4 cellular contexts compared by ENCODE assay signal in the genomic region with DNA sequence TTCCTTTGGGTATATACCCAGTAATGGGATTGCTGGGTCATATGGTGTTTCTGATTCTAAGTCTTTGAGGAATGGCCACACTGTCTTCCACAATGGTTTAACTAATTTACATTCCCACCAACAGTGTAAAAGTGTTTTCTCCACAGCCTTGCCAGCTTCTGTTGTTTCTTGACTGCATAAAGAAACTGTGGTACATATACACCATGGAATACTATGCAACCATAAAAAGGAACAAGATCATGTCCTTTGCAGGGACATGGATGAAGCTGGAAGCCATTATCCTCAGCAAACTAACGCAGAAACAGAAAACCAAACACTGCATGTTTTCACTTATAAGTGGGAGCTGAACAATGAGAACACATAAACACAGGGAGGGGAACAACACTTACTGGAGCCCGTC. TPM values are rescaled to one million over a fixed set of nuclear protein-coding genes. Genes with fewer than 3 reads are reported as not detected.
DNase-seq lines count a peak whose midpoint lies in the region; ATAC-seq, FAIRE-seq and TF ChIP-seq lines count a peak whose summit lies in the region.
"Not testable (repeated sequence)": the region's sequence is repeated elsewhere in the genome, so short reads cannot be mapped to it uniquely, and the experiment has no call there.
"Had no signal": no experiment of that assay in that cellular context is flagged by ENCODE, and none has a peak within 500 bp of the region (broad histone marks: within the 10 kb centered on the region; RNA-seq: fewer than 3 reads in every experiment).

No MANE protein-coding gene starts in this region.

- TF ChIP-seq RAD21 in K562 (CRISPR knock-in tag; conservative IDR thresholded peaks at IDR 0.05 in 1 of 2, IDR thresholded peaks at IDR 0.05 in 1 of 2), result not testable (repeated sequence)

- H3K36me3 ChIP-seq in HEK293 (ENCODE audit: control insufficient read depth in 2 of 2, insufficient read depth in 1 of 2, low read length in 2 of 2); K562 (ENCODE audit: control insufficient read depth, insufficient read depth, low read length): not testable (repeated sequence)

- not testable (repeated sequence) for TF ChIP-seq POLR2A in K562 (conservative IDR thresholded peaks at IDR 0.05)

- FAIRE-seq in K562 (lab: Jason Lieb, UNC), result not testable (repeated sequence)

- H2AFZ ChIP-seq in K562 (ENCODE audit: low read depth, low read length), result not testable (repeated sequence)

- H3K9ac ChIP-seq in K562 (ENCODE audit: insufficient read depth in 1 of 2, low read depth in 2 of 2, low read length in 2 of 2), result not testable (repeated sequence)

- not testable (repeated sequence) for H3K9me1 ChIP-seq in K562 (ENCODE audit: control insufficient read depth, insufficient read depth, low read length)

- H3K27ac ChIP-seq in HEK293 (ENCODE audit: extremely low read depth, low read depth, low read length); K562 (ENCODE audit: extremely low read depth, low read depth, low read length): not testable (repeated sequence)

- ATAC-seq in SK-N-SH treated with all-trans-retinoic acid at 6 μM for 48 hours, K562: not testable (repeated sequence)

- not testable (repeated sequence) for BruUV-seq in K562 (replicated peaks; lab: Mats Ljungman, UMichigan)

- not testable (repeated sequence) for H3K4me2 ChIP-seq in K562 (ENCODE audit: insufficient read depth, low read length)

- H3K79me2 ChIP-seq in K562 (ENCODE audit: control insufficient read depth, insufficient read depth, low read length), result not testable (repeated sequence)

- in situ Hi-C loops in K562 (cut with MboI), result loop anchor here (25.0 kb wide), 1 partner anchor 845 kb away; no protein-coding TSS in a partner anchor

- DNase-seq in K562 (ENCODE audit: extremely low read depth in 1 of 4, low spot score in 3 of 4), result not testable (repeated sequence)

- H3K9me3 ChIP-seq in HEK293 (ENCODE audit: control insufficient read depth, insufficient read depth, low read depth, low read length); K562 (replicated peaks; ENCODE audit: control insufficient read depth, insufficient read depth, low read depth, low read length): not testable (repeated sequence)

- H3K4me1 ChIP-seq in HEK293 (ENCODE audit: control insufficient read depth, insufficient read depth, low read length); K562 (replicated peaks in 1 of 2; ENCODE audit: control insufficient read depth in 2 of 2, insufficient read depth in 2 of 2, low read length in 2 of 2): not testable (repeated sequence)

- intact Hi-C loops in K562 (cut with micrococcal nuclease), result not testable (repeated sequence)

- WGBS in K562 (ENCODE audit: insufficient coverage, low coverage, missing lambda C conversion rate), result 56% methylated on average over 2 of the region's 2 CpGs

- H3K4me3 ChIP-seq in HEK293 (ENCODE audit: low read depth, low read length); K562: not testable (repeated sequence)

- TF ChIP-seq CTCF in HEK293 (tag by site-specific recombination; IDR thresholded peaks at IDR 0.05); K562 (IDR thresholded peaks at IDR 0.05 in 2 of 3, conservative IDR thresholded peaks at IDR 0.05 in 1 of 3; ENCODE audit: insufficient read depth in 2 of 3, low read depth in 1 of 3, low read length in 3 of 3): not testable (repeated sequence)

- not testable (repeated sequence) for H4K20me1 ChIP-seq in K562 (replicated peaks; ENCODE audit: control insufficient read depth, insufficient read depth, low read length)

- not testable (repeated sequence) for TF ChIP-seq EP300 in K562 (IDR thresholded peaks at IDR 0.05; ENCODE audit: low read length)

- not testable (repeated sequence) for H3K27me3 ChIP-seq in K562 (ENCODE audit: control insufficient read depth in 2 of 2, insufficient read depth in 2 of 2, low read length in 2 of 2)

- POLR2A ChIA-PET in HEK293 (lab: Yijun Ruan, JAX), result not testable (repeated sequence)
- POLR2A ChIA-PET in K562 (lab: Yijun Ruan, JAX), result interaction anchor here (2.3 kb wide), 1 partner anchor 8 kb away, joined by 9 read pairs; no protein-coding TSS in a partner anchor

- CTCF ChIA-PET in HEK293 (lab: Yijun Ruan, JAX); K562 (lab: Yijun Ruan, JAX; ENCODE audit: low intra/inter-chr PET ratio): not testable (repeated sequence)

TF ChIP-seq in HEK293, 187 proteins besides CTCF, POLR2A, EP300 and RAD21:
- TF ChIP-seq ZNF146 (tag by site-specific recombination; IDR thresholded peaks at IDR 0.05), result peak; percentile 84

TF ChIP-seq in SK-N-SH treated with all-trans-retinoic acid at 6 μM for 48 hours, 23 proteins besides CTCF, POLR2A, EP300 and RAD21:
- peak; percentile 64 for TF ChIP-seq ZNF8 (CRISPR knock-in tag; IDR thresholded peaks at IDR 0.05)

TF ChIP-seq in K562, 482 proteins besides CTCF, POLR2A, EP300 and RAD21:
- TF ChIP-seq BCOR (IDR thresholded peaks at IDR 0.05) (peak; percentile 37; the same call in 1 of the 2 replicates), ZNF146 (CRISPR knock-in tag; IDR thresholded peaks at IDR 0.05; ENCODE audit: unreplicated experiment) (peak; percentile 72)
TF ChIP-seq in K562: peak in this region for 2; not testable (repeated sequence) for 480.

RNA-seq across cellular contexts. Expression of gene ZNF639, which starts 15.5 kb away (rescaled TPM):
- 12.2 and 32.8 TPM in 2 replicates for total RNA-seq in K562 (2011; cell fraction: chromatin; rRNA removed; ENCODE audit: low replicate concordance)
- 8.3 and 8.5 TPM in 2 replicates for total RNA-seq in K562 (2011; cell fraction: nucleolus; rRNA removed)
- 10.7 and 18.6 TPM in 2 replicates for total RNA-seq in K562 (2011; cell fraction: nucleoplasm; rRNA removed)
- total RNA-seq in K562 (2014; rRNA removed) (56.0 and 57.2 TPM in 2 replicates), K562 (2014; rRNA removed; fragmentation: Illumina TruSeq; extraction: Trizol) (75.8 and 83.1 TPM in 2 replicates), K562 (2015; rRNA removed; fragmentation: Illumina TruSeq; extraction: Trizol) (68.7 and 73.1 TPM in 2 replicates), K562 (2021) (53.7 and 55.7 TPM in 2 replicates)
- polyA plus RNA-seq in K562 (2011; rRNA removed) (29.1 and 38.0 TPM in 2 replicates), K562 (2014; fragmentation: Illumina TruSeq; extraction: Trizol) (69.9 and 88.1 TPM in 2 replicates), K562 (2014; fragmentation: Nextera tagmentation; extraction: Ambion mirVana) (10 to 100 TPM; 17.6 to 21.5 TPM), K562 (2014; rRNA removed) (44.0 and 50.5 TPM in 2 replicates)
- 14.3 and 14.5 TPM in 2 replicates for polyA plus RNA-seq in K562 (2011; cell fraction: cytosol; rRNA removed)
- 9.7 and 13.8 TPM in 2 replicates for polyA plus RNA-seq in K562 (2011; cell fraction: nucleus; rRNA removed)
- polyA plus RNA-seq in K562 (2012), result 32.0 and 33.3 TPM in 2 replicates
- polyA minus RNA-seq in K562 (2011; rRNA and poly(A)+ RNA removed), result 40.3 and 50.0 TPM in 2 replicates
- 11.7 and 13.1 TPM in 2 replicates for polyA minus RNA-seq in K562 (2011; cell fraction: cytosol; rRNA and poly(A)+ RNA removed)
- 5.8 and 10.4 TPM in 2 replicates for polyA minus RNA-seq in K562 (2011; cell fraction: nucleus; rRNA and poly(A)+ RNA removed)

RNA-seq across cellular contexts. Expression of gene MFN1, which starts 40.1 kb away (rescaled TPM):
- 49.8 and 238 TPM in 2 replicates for total RNA-seq in K562 (2011; cell fraction: chromatin; rRNA removed; ENCODE audit: low replicate concordance)
- 12.2 and 24.7 TPM in 2 replicates for total RNA-seq in K562 (2011; cell fraction: nucleolus; rRNA removed)
- 43.9 and 52.3 TPM in 2 replicates for total RNA-seq in K562 (2011; cell fraction: nucleoplasm; rRNA removed)
- total RNA-seq in K562 (2014; rRNA removed) (16.5 and 24.9 TPM in 2 replicates), K562 (2014; rRNA removed; fragmentation: Illumina TruSeq; extraction: Trizol) (28.2 and 33.7 TPM in 2 replicates), K562 (2015; rRNA removed; fragmentation: Illumina TruSeq; extraction: Trizol) (20.0 and 22.4 TPM in 2 replicates), K562 (2021) (36.1 and 36.7 TPM in 2 replicates)
- polyA plus RNA-seq in K562 (2011; rRNA removed) (34.1 and 42.7 TPM in 2 replicates), K562 (2014; fragmentation: Illumina TruSeq; extraction: Trizol) (19.4 and 22.6 TPM in 2 replicates), K562 (2014; fragmentation: Nextera tagmentation; extraction: Ambion mirVana) (10 to 100 TPM; 10.5 to 18.8 TPM), K562 (2014; rRNA removed) (21.7 and 22.9 TPM in 2 replicates)
- 6.0 and 10.7 TPM in 2 replicates for polyA plus RNA-seq in K562 (2011; cell fraction: cytosol; rRNA removed)
- 29.1 and 47.6 TPM in 2 replicates for polyA plus RNA-seq in K562 (2011; cell fraction: nucleus; rRNA removed)
- 13.2 and 15.2 TPM in 2 replicates for polyA plus RNA-seq in K562 (2012)
- 62.5 and 73.6 TPM in 2 replicates for polyA minus RNA-seq in K562 (2011; rRNA and poly(A)+ RNA removed)
- polyA minus RNA-seq in K562 (2011; cell fraction: cytosol; rRNA and poly(A)+ RNA removed), result 10.4 and 13.8 TPM in 2 replicates
- 31.2 and 57.1 TPM in 2 replicates for polyA minus RNA-seq in K562 (2011; cell fraction: nucleus; rRNA and poly(A)+ RNA removed)

RNA-seq across cellular contexts. Expression of gene KCNMB3, which starts 56.4 kb away (rescaled TPM):
- 42.1 and 87.2 TPM in 2 replicates for total RNA-seq in K562 (2011; cell fraction: chromatin; rRNA removed; ENCODE audit: low replicate concordance)
- total RNA-seq in K562 (2011; cell fraction: nucleolus; rRNA removed), result 16.3 and 21.2 TPM in 2 replicates
- total RNA-seq in K562 (2011; cell fraction: nucleoplasm; rRNA removed), result 33.8 and 60.6 TPM in 2 replicates
- total RNA-seq in K562 (2014; rRNA removed), result 8.7 and 12.3 TPM in 2 replicates
- total RNA-seq in K562 (2014; rRNA removed; fragmentation: Illumina TruSeq; extraction: Trizol), result 15.3 and 16.5 TPM in 2 replicates
- 13.7 and 13.8 TPM in 2 replicates for total RNA-seq in K562 (2015; rRNA removed; fragmentation: Illumina TruSeq; extraction: Trizol)
- total RNA-seq in K562 (2021), result 9.9 and 14.3 TPM in 2 replicates
- polyA plus RNA-seq in K562 (2011; rRNA removed), result 18.6 and 21.1 TPM in 2 replicates
- 5.8 and 7.4 TPM in 2 replicates for polyA plus RNA-seq in K562 (2011; cell fraction: cytosol; rRNA removed)
- polyA plus RNA-seq in K562 (2011; cell fraction: nucleus; rRNA removed), result 48.8 and 65.5 TPM in 2 replicates
- 11.9 and 19.9 TPM in 2 replicates for polyA plus RNA-seq in K562 (2012)
- polyA plus RNA-seq in K562 (2014; fragmentation: Illumina TruSeq; extraction: Trizol), result 17.6 and 20.4 TPM in 2 replicates
- 1 to 10 TPM; 7.0 to 7.8 TPM for polyA plus RNA-seq in K562 (2014; fragmentation: Nextera tagmentation; extraction: Ambion mirVana)
- 13.0 and 19.8 TPM in 2 replicates for polyA plus RNA-seq in K562 (2014; rRNA removed)
- polyA minus RNA-seq in K562 (2011; rRNA and poly(A)+ RNA removed), result 27.8 and 30.2 TPM in 2 replicates
- polyA minus RNA-seq in K562 (2011; cell fraction: cytosol; rRNA and poly(A)+ RNA removed), result 1.8 and 3.6 TPM in 2 replicates
- polyA minus RNA-seq in K562 (2011; cell fraction: nucleus; rRNA and poly(A)+ RNA removed), result 26.3 and 37.4 TPM in 2 replicates
- polyA plus RNA-seq: CD8-positive, alpha-beta memory T cell had no signal
